ENCODE assay signal across 19 cellular contexts in genomic region chr6:3615391-3616380, GRCh38.
DNase-seq lines count a peak whose midpoint lies in the region; ATAC-seq, FAIRE-seq and TF ChIP-seq lines count a peak whose summit lies in the region.
"Had no signal": no experiment of that assay in that cellular context is flagged by ENCODE, and none has a peak within 500 bp of the region (broad histone marks: within the 10 kb centered on the region; RNA-seq: fewer than 3 reads in every experiment).

No MANE protein-coding gene starts in this region.

- no peaks in the 10 kb centered on the region for H3K9me3 ChIP-seq in HepG2 (ENCODE audit: low read length)
- no peaks in the 10 kb centered on the region for H3K9me3 ChIP-seq in right lobe of liver
- no peaks in the 10 kb centered on the region for H3K9me3 ChIP-seq in RWPE2 (ENCODE audit: severe bottlenecking)
- no peaks in the 10 kb centered on the region for H3K9me3 ChIP-seq in suprapubic skin
- H3K9me3 ChIP-seq: Caco-2, HAP-1, SJCRH30 had no signal

- H3K4me3 ChIP-seq in HepG2 (replicated peaks in 1 of 3; ENCODE audit: insufficient read depth in 1 of 3, low read depth in 2 of 3, low read length in 3 of 3) (no peak overlapping the region), right lobe of liver (no peak overlapping the region), RWPE2 (ENCODE audit: severe bottlenecking) (no peak overlapping the region), suprapubic skin (no peak overlapping the region)
- H3K4me3 ChIP-seq: HAP-1, SJCRH30 had no signal

- H3K36me3 Mint-ChIP-seq in T-cell = no peaks in the 10 kb centered on the region
- H3K36me3 Mint-ChIP-seq: CD14-positive monocyte had no signal

- no peak for TF ChIP-seq RAD21 in HepG2 (CRISPR knock-in tag; IDR thresholded peaks at IDR 0.05)

- H4K20me1 ChIP-seq in HepG2 (ENCODE audit: insufficient read depth, low read length) = no peaks in the 10 kb centered on the region; the same call in 1 of the 2 replicates

- peaks cover 13 to 16% of the 10 kb centered on the region in 2 donors for H3K27me3 Mint-ChIP-seq in T-cell

- ATAC-seq in HepG2 (no peak), right lobe of liver (no peak), RWPE2 (ENCODE audit: low read depth) (no peak), T-cell (replicated peaks in 1 of 4) (no peak), HG02885 (IDR thresholded peaks at IDR 0.05; ENCODE audit: poor library complexity, unreplicated experiment) (no peak)

- CTCF ChIA-PET in HepG2 (lab: Yijun Ruan, JAX; ENCODE audit: low intra/inter-chr PET ratio, low total read pairs) = no interaction called here
- CTCF ChIA-PET in T-cell (lab: Charles Lee) = no interaction called here

- no peaks in the 10 kb centered on the region for H3K79me2 ChIP-seq in HepG2 (ENCODE audit: insufficient read depth, low read length)

- WGBS in HepG2 (ENCODE audit: low lambda C conversion rate) = 34% methylated on average over 11 of the region's 11 CpGs
- WGBS in right lobe of liver (ENCODE audit: insufficient coverage, low coverage, low lambda C conversion rate, missing lambda C conversion rate) = 73% methylated on average over 11 of the region's 11 CpGs
- WGBS in suprapubic skin = 89% methylated on average over 11 of the region's 11 CpGs

- TF ChIP-seq CTCF in HepG2 (CRISPR knock-in tag; IDR thresholded peaks at IDR 0.05) = no peak
- TF ChIP-seq CTCF in right lobe of liver (IDR thresholded peaks at IDR 0.05) = no peak
- TF ChIP-seq CTCF in RWPE2 (IDR thresholded peaks at IDR 0.05; ENCODE audit: poor library complexity, severe bottlenecking) = peak; percentile 10
- no peak for TF ChIP-seq CTCF in suprapubic skin (IDR thresholded peaks at IDR 0.05)

- H3K4me1 Mint-ChIP-seq in T-cell = no peaks in the 10 kb centered on the region
- H3K4me1 Mint-ChIP-seq: CD14-positive monocyte had no signal

- no peaks in the 10 kb centered on the region for H3K9me3 Mint-ChIP-seq in T-cell
- H3K9me3 Mint-ChIP-seq: CD14-positive monocyte had no signal

- H3K27me3 ChIP-seq in HepG2 (ENCODE audit: control insufficient read depth in 1 of 2, insufficient read depth in 2 of 2, low read length in 2 of 2) = peaks cover 6 to 60% of the 10 kb centered on the region in 2 experiments; a peak in 4 of 5 replicates
- H3K27me3 ChIP-seq in right lobe of liver = no peaks in the 10 kb centered on the region
- H3K27me3 ChIP-seq in RWPE2 (ENCODE audit: insufficient read depth, poor library complexity, severe bottlenecking) = no peaks in the 10 kb centered on the region
- H3K27me3 ChIP-seq in suprapubic skin = no peaks in the 10 kb centered on the region
- H3K27me3 ChIP-seq: SJCRH30 had no signal

- no peak for FAIRE-seq in HepG2 (lab: Jason Lieb, UNC)
- FAIRE-seq: GM12892, RCC 7860 had no signal

- intact Hi-C loops in HepG2 (cut with micrococcal nuclease; ENCODE audit: unreplicated experiment) = no loop called here
- intact Hi-C loops in right lobe of liver (cut with DNase I) = no loop called here

- TF ChIP-seq EP300 in HepG2 (IDR thresholded peaks at IDR 0.05; ENCODE audit: low read depth in 2 of 2, low read length in 2 of 2) = no peak
- TF ChIP-seq EP300 in HepG2 (CRISPR knock-in tag; IDR thresholded peaks at IDR 0.05; ENCODE audit: borderline replicate concordance) = no peak
- no peak for TF ChIP-seq EP300 in suprapubic skin (IDR thresholded peaks at IDR 0.05)

- H3K36me3 ChIP-seq in HepG2 (replicated peaks in 1 of 2; ENCODE audit: control insufficient read depth in 1 of 2, insufficient read depth in 2 of 2, low read length in 2 of 2) = no peaks in the 10 kb centered on the region
- H3K36me3 ChIP-seq in right lobe of liver = no peaks in the 10 kb centered on the region
- H3K36me3 ChIP-seq in RWPE2 (ENCODE audit: low read depth) = no peaks in the 10 kb centered on the region
- H3K36me3 ChIP-seq in suprapubic skin = no peaks in the 10 kb centered on the region
- H3K36me3 ChIP-seq: HAP-1, SJCRH30 had no signal

- in situ Hi-C loops in HepG2 (cut with HindIII; ENCODE audit: extremely low pct_ligation_motif_present, low pct_unique_long_range_greater_than_20kb) = no loop called here

- no peak for TF ChIP-seq POLR2A in HepG2 (IDR thresholded peaks at IDR 0.05; ENCODE audit: insufficient read depth in 1 of 2, low read depth in 2 of 2, low read length in 2 of 2)
- no peak for TF ChIP-seq POLR2A in right lobe of liver (IDR thresholded peaks at IDR 0.05)
- no peak for TF ChIP-seq POLR2A in suprapubic skin (IDR thresholded peaks at IDR 0.05)

- H3K4me1 ChIP-seq in HepG2 (ENCODE audit: insufficient read depth, low read length) (0 out of 2 replicates have a peak, but pooled peaks cover 4% of the 10 kb centered on the region), right lobe of liver (no peaks in the 10 kb centered on the region), RWPE2 (ENCODE audit: insufficient read depth, poor library complexity, severe bottlenecking) (peaks cover 25% of the 10 kb centered on the region), suprapubic skin (peaks cover 19% of the 10 kb centered on the region)
- H3K4me1 ChIP-seq: Caco-2, SJCRH30 had no signal

- H2AFZ ChIP-seq in HepG2 (ENCODE audit: low read length) = no peak overlapping the region

- DNase-seq in HepG2 (ENCODE audit: low spot score) (no peak), right lobe of liver (no peak), RWPE2 (ENCODE audit: low spot score) (no peak), myocyte (ENCODE audit: low read depth) (peak; percentile 32), T-cell (no peak), suprapubic skin (ENCODE audit: low spot score in 2 of 2) (no peak)
- DNase-seq: Caco-2, DMS79, GDM1, MV-4-11, NCI-H1417 treated with DMSO at 0.1 percent for 48 hours, NCI-H2029, NCI-H526 treated with DMSO at 0.1 percent for 48 hours, SJCRH30 had no signal

- H3K9ac ChIP-seq in HepG2 (ENCODE audit: insufficient read depth, low read depth, low read length) = no peak overlapping the region

- no peak overlapping the region for H3K4me2 ChIP-seq in HepG2 (ENCODE audit: low read depth, low read length)

- H3K27ac Mint-ChIP-seq in T-cell = no peak overlapping the region
- H3K27ac Mint-ChIP-seq: CD14-positive monocyte had no signal

- no peak overlapping the region for H3K27ac ChIP-seq in HepG2 (ENCODE audit: extremely low read length, insufficient read depth, low read length)
- H3K27ac ChIP-seq in right lobe of liver = no peak overlapping the region
- no peak overlapping the region for H3K27ac ChIP-seq in RWPE2 (ENCODE audit: poor library complexity, severe bottlenecking)
- H3K27ac ChIP-seq in suprapubic skin = no peak overlapping the region
- H3K27ac ChIP-seq: SJCRH30 had no signal

- POLR2A ChIA-PET in HepG2 (lab: Yijun Ruan, JAX) (no interaction called here), T-cell (lab: Charles Lee) (no interaction called here)

- no peak overlapping the region for H3K4me3 Mint-ChIP-seq in T-cell
- H3K4me3 Mint-ChIP-seq: CD14-positive monocyte had no signal

- BruUV-seq in HepG2 (replicated peaks; lab: Mats Ljungman, UMichigan) = no TSS peak

TF ChIP-seq in HepG2, 621 proteins besides CTCF, POLR2A, EP300 and RAD21:
- TF ChIP-seq STAG1 (CRISPR knock-in tag; IDR thresholded peaks at IDR 0.05) = peak; percentile 47
- TF ChIP-seq ZNF550 (CRISPR knock-in tag; IDR thresholded peaks at IDR 0.05; ENCODE audit: borderline replicate concordance) = no peak
